In the genomic region with DNA sequence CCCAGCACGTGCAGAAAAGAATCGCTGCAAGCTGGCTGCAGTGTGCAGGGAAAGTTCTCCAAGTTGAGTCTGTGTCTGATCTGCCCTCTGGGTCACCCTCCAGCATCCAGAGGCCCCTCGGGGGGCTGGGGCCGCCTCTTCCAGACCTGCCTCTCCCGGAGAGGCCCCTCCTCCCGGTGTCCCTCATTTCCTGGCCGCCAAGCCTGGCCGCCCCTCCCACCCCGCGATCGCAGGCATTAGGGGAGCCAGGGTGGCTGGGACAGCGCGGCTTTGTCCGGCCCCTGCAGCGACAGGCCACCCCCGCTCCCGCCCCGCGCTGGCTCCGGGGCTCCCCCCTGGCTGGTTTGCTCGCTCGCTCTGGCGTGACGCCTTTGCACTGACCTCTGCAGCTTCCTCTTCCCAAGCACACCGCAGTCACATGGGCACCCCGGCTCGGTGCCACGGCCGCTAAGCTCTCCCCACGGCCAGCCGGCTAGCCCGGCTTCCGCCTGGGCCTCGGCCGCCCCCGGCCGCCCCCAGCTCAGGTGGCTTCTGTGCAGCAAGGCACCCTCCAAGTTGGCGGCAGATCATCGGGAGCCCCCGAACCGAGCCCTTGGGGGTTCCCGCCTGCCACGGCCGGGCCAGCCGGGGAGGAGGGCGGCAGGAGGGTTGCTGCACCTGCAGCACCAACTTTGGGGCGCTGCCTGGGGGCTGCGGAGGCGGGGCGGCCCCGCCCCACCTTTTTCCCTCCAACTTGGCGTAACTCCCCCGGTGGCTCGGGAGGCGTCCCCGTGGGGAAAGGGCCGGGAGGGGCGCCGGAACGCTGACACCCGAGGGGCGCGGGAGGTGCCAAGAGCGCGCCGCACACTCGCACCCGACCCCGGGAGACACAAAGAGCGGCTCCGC, we compare ENCODE assay signal across 8 cellular contexts. TPM values are rescaled to one million over a fixed set of nuclear protein-coding genes. Genes with fewer than 3 reads are reported as not detected.
DNase-seq lines count a peak whose midpoint lies in the region; ATAC-seq and TF ChIP-seq lines count a peak whose summit lies in the region.

No MANE protein-coding gene starts in this region.

- 0 out of 2 replicates have a peak overlapping the region, but pooled peaks have one; percentile 36 for H3K27ac ChIP-seq in Panc1 (ENCODE audit: low read length)

- no peak for TF ChIP-seq CTCF in GM20000 (IDR thresholded peaks at IDR 0.05; ENCODE audit: extremely low read depth, missing control alignments)
- no peak for TF ChIP-seq CTCF in Panc1 (IDR thresholded peaks at IDR 0.05)

- H3K27me3 ChIP-seq in Panc1 (ENCODE audit: control insufficient read depth, insufficient read depth, low read length) (no peaks in the 10 kb centered on the region), neuron (ENCODE audit: insufficient read depth, low read length) (no peaks in the 10 kb centered on the region)

- CTCF ChIA-PET in Panc1 (lab: Charles Lee) = no interaction called here

- no TSS peak for BruUV-seq in Panc1 (replicated peaks; lab: Mats Ljungman, UMichigan)

- in situ Hi-C loops in Panc1 (cut with HindIII; ENCODE audit: low pct_unique_long_range_greater_than_20kb, low sequenced_read_pairs) = no loop called here

- peak; percentile 80 for ATAC-seq in Panc1

- POLR2A ChIA-PET in Panc1 (lab: Charles Lee) = interaction anchor here (0.6 kb wide), 2 partner anchors 8 to 20 kb away, joined by 3 to 7 read pairs; no protein-coding TSS in a partner anchor

- H3K4me3 ChIP-seq in Panc1 (ENCODE audit: low read depth in 2 of 2, low read length in 2 of 2) = peak overlapping the region; percentile 48 to 54
- peak overlapping the region; percentile 55 for H3K4me3 ChIP-seq in neuron (ENCODE audit: low read length)

- peak overlapping the region; percentile 63 for H2AFZ ChIP-seq in neuron (ENCODE audit: low read depth, low read length)

- peaks cover 10% of the 10 kb centered on the region; the same call in 1 of the 2 replicates for H3K4me1 ChIP-seq in Panc1 (ENCODE audit: control insufficient read depth, insufficient read depth, low read length)
- peaks cover 34% of the 10 kb centered on the region for H3K4me1 ChIP-seq in neuron (ENCODE audit: insufficient read depth, low read length)

- intact Hi-C loops in Panc1 (cut with micrococcal nuclease; ENCODE audit: unreplicated experiment) = no loop called here

- H3K9me3 ChIP-seq in Panc1 (ENCODE audit: control insufficient read depth, insufficient read depth, low read depth, low read length) = no peaks in the 10 kb centered on the region
- no peaks in the 10 kb centered on the region for H3K9me3 ChIP-seq in neuron (ENCODE audit: low read length)

- DNase-seq in DMS53 (lab: John Stamatoyannopoulos, UW) = peak; percentile 87
- DNase-seq in GM20000 (ENCODE audit: low spot score) = peak; percentile 97
- DNase-seq in HK-2 (ENCODE audit: unreplicated experiment) = peak; percentile 87
- no peak for DNase-seq in Panc1 (ENCODE audit: low read depth, low spot score)
- DNase-seq in activated gamma-delta T cell treated with Interleukin-2 at 50 U/mL for 16 hours = peak; percentile 45
- DNase-seq in germinal center (ENCODE audit: low spot score) = peak; percentile 85
- peak; percentile 91 for DNase-seq in ureter (ENCODE audit: low spot score)

- no peaks in the 10 kb centered on the region for H3K36me3 ChIP-seq in Panc1 (ENCODE audit: control insufficient read depth, insufficient read depth, low read length)
- peaks cover 19% of the 10 kb centered on the region for H3K36me3 ChIP-seq in neuron (ENCODE audit: insufficient read depth, low read length)

RNA-seq across cellular contexts. Expression of gene KDM2B, which starts 43.7 kb away (rescaled TPM):
- total RNA-seq in Panc1 (2021; ENCODE audit: unreplicated experiment) = 27.5 TPM
- polyA plus RNA-seq in Panc1 (2012; ENCODE audit: insufficient read length) = 34.3 TPM
- total RNA-seq in ureter = 23.7 TPM
